ENCODE assay signal across 8 cellular contexts in genomic region chr16:88650749-88651275, GRCh38. TPM values are rescaled to one million over a fixed set of nuclear protein-coding genes. Genes with fewer than 3 reads are reported as not detected.
DNase-seq lines count a peak whose midpoint lies in the region; ATAC-seq and TF ChIP-seq lines count a peak whose summit lies in the region.

Gene CYBA (minus strand): TSS chr16:88651053. CDS start chr16:88651013, 40 bp downstream.

- H3K27me3 ChIP-seq in DND-41 (ENCODE audit: insufficient read depth, low read length, poor library complexity): no peaks in the 10 kb centered on the region

- peak; percentile 81 for DNase-seq in DND-41
- peak; percentile 98 for DNase-seq in HuH-7 (ENCODE audit: low spot score)
- peak; percentile 65 to 75 (median 70) for DNase-seq in activated CD4-positive, CD25-positive, alpha-beta regulatory T cell (lab: John Stamatoyannopoulos, UW)
- DNase-seq in cerebellum (ENCODE audit: low spot score): no peak
- peak; percentile 74 for DNase-seq in left kidney (ENCODE audit: low read depth, low spot score)
- peak; percentile 75 for DNase-seq in stimulated activated CD4-positive, alpha-beta T cell treated with anti-CD3 and anti-CD28 coated beads, Interleukin-4, amount 100 ng/mL, for 24 hours
- no peak for DNase-seq in NCI-H345 (lab: John Stamatoyannopoulos, UW)

- H3K27ac ChIP-seq in DND-41 (ENCODE audit: low read length): peak within 1 kb of the TSS; percentile 84

- H3K79me2 ChIP-seq in DND-41 (ENCODE audit: insufficient read depth, low read length): peaks cover 20% of the 10 kb centered on the region

- peak within 1 kb of the TSS; percentile 69 for H3K9ac ChIP-seq in DND-41 (ENCODE audit: low read depth, low read length)

- no peaks in the 10 kb centered on the region for H3K9me3 ChIP-seq in DND-41 (ENCODE audit: insufficient read depth, low read length, severe bottlenecking)

- H3K4me3 ChIP-seq in DND-41 (ENCODE audit: low read depth in 1 of 2, low read length in 2 of 2): peak within 1 kb of the TSS; percentile 64 to 96

- H2AFZ ChIP-seq in DND-41 (ENCODE audit: low read depth, low read length): peak within 1 kb of the TSS; percentile 81

- TF ChIP-seq CTCF in DND-41 (IDR thresholded peaks at IDR 0.05; ENCODE audit: borderline replicate concordance, extremely low read depth, low read length, poor library complexity, severe bottlenecking): no peak

- H3K4me2 ChIP-seq in DND-41 (ENCODE audit: insufficient read depth, low read length): peak within 1 kb of the TSS; percentile 93

- peaks cover 55% of the 10 kb centered on the region for H4K20me1 ChIP-seq in DND-41 (ENCODE audit: insufficient read depth, low read length)

- H3K36me3 ChIP-seq in DND-41 (ENCODE audit: insufficient read depth, low read length): peaks cover 54% of the 10 kb centered on the region

- peaks cover 26% of the 10 kb centered on the region for H3K4me1 ChIP-seq in DND-41 (ENCODE audit: insufficient read depth, low read length)

- ATAC-seq in DND-41 (ENCODE audit: insufficient read depth, low read depth) (peak; percentile 84), GM21447 (IDR thresholded peaks at IDR 0.05; ENCODE audit: unreplicated experiment) (peak; percentile 64)

RNA-seq across cellular contexts. Expression of gene CYBA, which starts in this region (rescaled TPM):
- 23.3 TPM for total RNA-seq in cerebellum

Comparison
In these comparisons a context has a peak if more than half of its experiments do, and no peak if none do; other contexts are left out.
1. DNase-seq: peak in DND-41 (single experiment), HuH-7 (single experiment), activated CD4-positive, CD25-positive, alpha-beta regulatory T cell (4 of 4), left kidney (single experiment) and stimulated activated CD4-positive, alpha-beta T cell treated with anti-CD3 and anti-CD28 coated beads, Interleukin-4, amount 100 ng/mL, for 24 hours (single experiment); none in cerebellum (single experiment) and NCI-H345 (single experiment).